22 cellular contexts compared by ENCODE assay signal in genomic region chr16:12771341-12771798, GRCh38. TPM values are rescaled to one million over a fixed set of nuclear protein-coding genes. Genes with fewer than 3 reads are reported as not detected.
DNase-seq lines count a peak whose midpoint lies in the region; ATAC-seq and TF ChIP-seq lines count a peak whose summit lies in the region.
"Had no signal": no experiment of that assay in that cellular context is flagged by ENCODE, and none has a peak within 500 bp of the region (broad histone marks: within the 10 kb centered on the region; RNA-seq: fewer than 3 reads in every experiment).

No MANE protein-coding gene starts in this region.

- in situ Hi-C loops in mammary epithelial cell (cut with MboI; ENCODE audit: low sequenced_read_pairs in 2 of 2): no loop called here

- H3K4me3 Mint-ChIP-seq in MCF 10A (ENCODE audit: unreplicated experiment) (no peak overlapping the region), Caco-2 (ENCODE audit: unreplicated experiment) (no peak overlapping the region)
- H3K4me3 Mint-ChIP-seq: activated naive CD4-positive, alpha-beta T cell treated with anti-CD3 and anti-CD28 coated beads, Interleukin-2, amount 10 ng/mL, durations not matched to agents 7 days and 5 days; nephron had no signal

- no peak overlapping the region for H3K27ac ChIP-seq in mammary epithelial cell (ENCODE audit: insufficient read depth, low read depth, low read length)
- no peak overlapping the region for H3K27ac ChIP-seq in heart left ventricle
- H3K27ac ChIP-seq in aorta (ENCODE audit: low read depth in 1 of 2, low read length in 2 of 2): no peak overlapping the region
- H3K27ac ChIP-seq in spleen: peak overlapping the region in 4 of 8 donors; percentile 27 to 49 (median 36)
- H3K27ac ChIP-seq: BLaER1, SJCRH30 had no signal

- H3K9me3 Mint-ChIP-seq in MCF 10A (ENCODE audit: unreplicated experiment) (no peaks in the 10 kb centered on the region), Caco-2 (ENCODE audit: unreplicated experiment) (no peaks in the 10 kb centered on the region)
- H3K9me3 Mint-ChIP-seq: nephron had no signal

- POLR2A ChIA-PET in MCF 10A (lab: Yijun Ruan, JAX): no interaction called here
- POLR2A ChIA-PET in Caco-2 (lab: Charles Lee): no interaction called here

- H3K27ac Mint-ChIP-seq in MCF 10A (ENCODE audit: low read depth, unreplicated experiment) (no peak overlapping the region), Caco-2 (ENCODE audit: unreplicated experiment) (no peak overlapping the region)
- H3K27ac Mint-ChIP-seq: activated naive CD4-positive, alpha-beta T cell treated with anti-CD3 and anti-CD28 coated beads, Interleukin-2, amount 10 ng/mL, durations not matched to agents 7 days and 5 days; nephron had no signal

- H3K4me1 ChIP-seq in mammary epithelial cell (ENCODE audit: insufficient read depth, low read length): no peaks in the 10 kb centered on the region
- H3K4me1 ChIP-seq in heart left ventricle: peaks cover 0 to 7% (median 0%) of the 10 kb centered on the region in 12 donors
- no peaks in the 10 kb centered on the region for H3K4me1 ChIP-seq in aorta (ENCODE audit: control insufficient read depth in 1 of 2, insufficient read depth in 2 of 2, low read length in 2 of 2)
- H3K4me1 ChIP-seq in Caco-2: no peaks in the 10 kb centered on the region
- peaks cover 0 to 22% (median 0%) of the 10 kb centered on the region in 6 donors for H3K4me1 ChIP-seq in spleen
- H3K4me1 ChIP-seq: SJCRH30 had no signal

- peak overlapping the region; percentile 13 for H3K4me2 ChIP-seq in mammary epithelial cell (ENCODE audit: insufficient read depth, low read depth, low read length)
- H3K4me2 ChIP-seq: BLaER1 had no signal

- CTCF ChIA-PET in mammary epithelial cell (lab: Charles Lee; ENCODE audit: low non-redundant PET) (no interaction called here), MCF 10A (lab: Yijun Ruan, JAX) (interaction anchor here (1.4 kb wide), 1 partner anchor 17 kb away, joined by 4 read pairs; no protein-coding TSS in a partner anchor), Caco-2 (lab: Charles Lee) (no interaction called here)

- H3K4me3 ChIP-seq in mammary epithelial cell (replicated peaks in 1 of 3; ENCODE audit: insufficient read depth in 1 of 3, low read depth in 2 of 3, low read length in 3 of 3) (no peak overlapping the region), heart left ventricle (no peak overlapping the region), aorta (ENCODE audit: low read length in 2 of 2) (no peak overlapping the region), Caco-2 (ENCODE audit: low read depth, low read length) (no peak overlapping the region), spleen (no peak overlapping the region)
- H3K4me3 ChIP-seq: BLaER1, SJCRH30 had no signal

- H3K36me3 Mint-ChIP-seq in MCF 10A (ENCODE audit: insufficient read depth, unreplicated experiment) (peaks cover 10% of the 10 kb centered on the region), Caco-2 (ENCODE audit: insufficient read depth, unreplicated experiment) (peaks cover 1% of the 10 kb centered on the region)

- H3K4me1 Mint-ChIP-seq in MCF 10A (ENCODE audit: insufficient read depth, unreplicated experiment) (no peaks in the 10 kb centered on the region), Caco-2 (ENCODE audit: low read depth, unreplicated experiment) (no peaks in the 10 kb centered on the region)
- H3K4me1 Mint-ChIP-seq: nephron had no signal

- intact Hi-C loops in mammary epithelial cell (cut with micrococcal nuclease) (no loop called here), MCF 10A (cut with micrococcal nuclease) (no loop called here), heart left ventricle (cut with DNase I) (no loop called here), aorta (cut with DNase I) (no loop called here), Caco-2 (cut with micrococcal nuclease; ENCODE audit: unreplicated experiment) (no loop called here), spleen (cut with DNase I; ENCODE audit: low total_unique reads) (no loop called here)

- TF ChIP-seq CTCF in mammary epithelial cell (conservative IDR thresholded peaks at IDR 0.05 in 1 of 2, IDR thresholded peaks at IDR 0.05 in 1 of 2; ENCODE audit: extremely low read depth in 1 of 2, insufficient read depth in 1 of 2, low read depth in 1 of 2, low read length in 2 of 2): no peak
- TF ChIP-seq CTCF in MCF 10A (IDR thresholded peaks at IDR 0.05; ENCODE audit: unreplicated experiment): no peak
- TF ChIP-seq CTCF in heart left ventricle (IDR thresholded peaks at IDR 0.05): no peak
- no peak for TF ChIP-seq CTCF in Caco-2 (IDR thresholded peaks at IDR 0.05; ENCODE audit: insufficient read depth in 1 of 2, low read depth in 1 of 2, low read length in 1 of 2, severe bottlenecking in 1 of 2, unreplicated experiment in 1 of 2)
- TF ChIP-seq CTCF in spleen (IDR thresholded peaks at IDR 0.05 in 8 of 11, conservative IDR thresholded peaks at IDR 0.05 in 3 of 11): no peak

- no peaks in the 10 kb centered on the region for H4K20me1 ChIP-seq in mammary epithelial cell (ENCODE audit: insufficient read depth, low read length)
- H4K20me1 ChIP-seq: BLaER1 had no signal

- BruUV-seq in mammary epithelial cell (replicated peaks; lab: Mats Ljungman, UMichigan) (no TSS peak), MCF 10A (replicated peaks; lab: Mats Ljungman, UMichigan) (no TSS peak), Caco-2 (replicated peaks; lab: Mats Ljungman, UMichigan) (no TSS peak)

- no peaks in the 10 kb centered on the region for H3K79me2 ChIP-seq in mammary epithelial cell (ENCODE audit: insufficient read depth, low read length)

- H3K27me3 Mint-ChIP-seq in MCF 10A (ENCODE audit: insufficient read depth, unreplicated experiment): no peaks in the 10 kb centered on the region
- no peaks in the 10 kb centered on the region for H3K27me3 Mint-ChIP-seq in Caco-2 (ENCODE audit: insufficient read depth, unreplicated experiment)
- H3K27me3 Mint-ChIP-seq: activated naive CD4-positive, alpha-beta T cell treated with anti-CD3 and anti-CD28 coated beads, Interleukin-2, amount 10 ng/mL, durations not matched to agents 7 days and 5 days had no signal

- dilution Hi-C loops in mammary epithelial cell (cut with HindIII; ENCODE audit: low sequenced_read_pairs): loop anchor here (5.0 kb wide), 2 partner anchors 56 to 89 kb away; no protein-coding TSS in a partner anchor

- 12% methylated on average over 5 of the region's 5 CpGs for WGBS in mammary epithelial cell (ENCODE audit: low coverage, missing lambda C conversion rate)
- 42 to 80% (median 63%) methylated on average over 5 of the region's 5 CpGs for WGBS in heart left ventricle, 4 donors
- 5 to 8% methylated on average over 5 of the region's 5 CpGs for WGBS in aorta, 2 donors
- 73 to 93% (median 78%) methylated on average over 5 of the region's 5 CpGs for WGBS in spleen, 5 donors

- no peak overlapping the region for H3K9ac ChIP-seq in mammary epithelial cell (ENCODE audit: insufficient read depth, low read length)
- H3K9ac ChIP-seq: BLaER1 had no signal

- no peak for TF ChIP-seq POLR2A in heart left ventricle (IDR thresholded peaks at IDR 0.05)
- TF ChIP-seq POLR2A in spleen (IDR thresholded peaks at IDR 0.05): no peak

- peak; percentile 48 for DNase-seq in mammary epithelial cell
- DNase-seq in MCF 10A (ENCODE audit: unreplicated experiment): no peak
- no peak for DNase-seq in heart left ventricle
- DNase-seq in midbrain (lab: John Stamatoyannopoulos, UW): peak; percentile 71
- no peak for DNase-seq in aorta
- DNase-seq in Caco-2: no peak
- DNase-seq in spleen: no peak
- DNase-seq: 8988T; activated CD4-positive, alpha-beta T cell treated with anti-CD3 and anti-CD28 coated beads, Interleukin-2, amount 50 U/mL, for 1 hour; activated naive CD4-positive, alpha-beta T cell treated with anti-CD3 and anti-CD28 coated beads, Interleukin-2, amount 10 ng/mL, durations not matched to agents 7 days and 5 days; activated T-cell treated with anti-CD3 and anti-CD28 coated beads for 4 hours; DMS153; effector memory CD4-positive, alpha-beta T cell; mesendoderm; NCI-H2029; NCI-H510A treated with DMSO at 0.1 percent for 48 hours; stimulated activated CD4-positive, alpha-beta T cell treated with anti-CD3 and anti-CD28 coated beads, Interleukin-4, amount 100 ng/mL, for 4 hours had no signal

- H3K9me3 ChIP-seq in mammary epithelial cell (replicated peaks; ENCODE audit: insufficient read depth, low read length) (no peaks in the 10 kb centered on the region), heart left ventricle (no peaks in the 10 kb centered on the region), aorta (ENCODE audit: control insufficient read depth, low read length) (no peaks in the 10 kb centered on the region), Caco-2 (no peaks in the 10 kb centered on the region), spleen (no peaks in the 10 kb centered on the region)
- H3K9me3 ChIP-seq: BLaER1, SJCRH30 had no signal

- H3K36me3 ChIP-seq in mammary epithelial cell (ENCODE audit: insufficient read depth, low read length) (no peaks in the 10 kb centered on the region), heart left ventricle (peaks cover 0 to 20% (median 3%) of the 10 kb centered on the region in 9 donors), aorta (ENCODE audit: control insufficient read depth in 1 of 2, insufficient read depth in 2 of 2, low read length in 1 of 2) (no peaks in the 10 kb centered on the region), Caco-2 (ENCODE audit: control insufficient read depth, insufficient read depth, low read length) (no peaks in the 10 kb centered on the region; the same call in 1 of the 2 replicates), spleen (peaks cover 0 to 68% (median 7%) of the 10 kb centered on the region in 6 donors)
- H3K36me3 ChIP-seq: SJCRH30 had no signal

- H2AFZ ChIP-seq in mammary epithelial cell (ENCODE audit: low read depth, low read length): peak overlapping the region; percentile 62

- ATAC-seq in heart left ventricle: peak; percentile 31 to 77 (median 32)
- ATAC-seq in aorta (ENCODE audit: low FRiP score): peak; percentile 36
- ATAC-seq in GM21825 (IDR thresholded peaks at IDR 0.05; ENCODE audit: unreplicated experiment): no peak
- ATAC-seq: HCT116 had no signal

- H3K27me3 ChIP-seq in mammary epithelial cell (ENCODE audit: insufficient read depth, low read length) (no peaks in the 10 kb centered on the region), heart left ventricle (no peaks in the 10 kb centered on the region), aorta (ENCODE audit: control insufficient read depth in 1 of 2, insufficient read depth in 2 of 2, low read length in 1 of 2) (no peaks in the 10 kb centered on the region), Caco-2 (replicated peaks; ENCODE audit: control insufficient read depth, insufficient read depth, low read length) (no peaks in the 10 kb centered on the region), spleen (replicated peaks in 1 of 7) (no peaks in the 10 kb centered on the region)
- H3K27me3 ChIP-seq: BLaER1, SJCRH30 had no signal

RNA-seq across cellular contexts. Expression of gene CPPED1, which starts 32.3 kb away (rescaled TPM):
- total RNA-seq in mammary epithelial cell: 10 to 100 TPM; 12.8 to 19.9 TPM
- polyA plus RNA-seq in mammary epithelial cell: 8.9 TPM
- polyA minus RNA-seq in mammary epithelial cell: 40.2 TPM
- total RNA-seq in MCF 10A (2022): 13.8 and 16.6 TPM in 2 replicates
- 10 to 100 TPM in 6 of 9 donors, 1 to 10 TPM in 3; 5.6 to 25.1 (median 12.6) TPM for total RNA-seq in heart left ventricle
- 1 to 10 TPM; 6.6 to 6.8 TPM for polyA plus RNA-seq in heart left ventricle
- total RNA-seq in aorta: 10 to 100 TPM; 19.4 to 20.2 TPM
- polyA plus RNA-seq in aorta: 10 to 100 TPM; 16.9 to 25.3 TPM
- total RNA-seq in Caco-2 (2022): 27.5 and 34.9 TPM in 2 replicates
- 10 to 100 TPM; 38.0 to 66.3 (median 50.6) TPM for total RNA-seq in spleen
- 10 to 100 TPM; 10.0 to 21.6 (median 10.8) TPM for polyA plus RNA-seq in spleen

Comparison
In these comparisons a context has a peak if more than half of its experiments do, and no peak if none do; other contexts are left out.
1. DNase-seq: peak in mammary epithelial cell (single experiment) and midbrain (single experiment); none in MCF 10A (single experiment), heart left ventricle (0 of 5), aorta (0 of 2), Caco-2 (0 of 2) and spleen (single experiment).